ENCODE assay signal across 18 cellular contexts in the genomic region with DNA sequence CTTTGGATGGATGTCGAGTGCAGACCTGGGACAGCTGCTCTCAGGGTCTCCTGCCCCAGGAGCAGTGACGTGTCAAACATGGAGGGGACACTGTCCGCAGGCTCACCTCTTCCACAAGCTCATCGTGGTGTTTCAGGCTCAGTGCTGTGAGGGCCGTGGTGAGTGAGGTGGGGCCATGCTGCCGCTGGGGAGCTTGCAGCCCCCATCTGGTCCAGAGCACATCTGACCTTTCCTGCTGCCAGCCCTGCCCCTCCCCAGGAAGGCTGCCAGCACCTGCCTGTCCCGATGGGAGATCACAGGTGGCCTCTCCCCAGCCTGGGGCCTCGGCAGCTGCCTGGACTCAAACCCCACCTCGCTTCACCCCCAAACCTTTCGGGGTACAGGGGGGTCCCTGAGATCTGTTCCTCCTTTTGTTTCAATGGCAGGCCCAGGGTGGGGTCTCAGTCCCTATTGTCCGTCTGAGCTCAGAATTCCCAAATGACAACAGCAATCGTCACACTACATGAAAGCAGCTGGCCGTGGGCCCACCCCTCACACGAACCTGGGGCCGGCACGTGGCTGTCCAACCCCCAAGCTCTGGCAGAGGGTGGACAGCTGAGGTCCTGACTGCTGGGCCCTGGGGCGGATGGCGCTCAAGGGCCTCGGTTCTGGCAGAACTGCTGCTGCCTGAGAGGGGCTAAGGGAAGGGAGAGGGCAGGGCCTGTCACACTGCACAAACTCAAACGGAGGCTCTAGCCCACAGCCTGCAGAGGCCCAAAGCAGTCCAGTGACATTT.
"Had no signal": no experiment of that assay in that cellular context is flagged by ENCODE, and none has a peak within 500 bp of the region (broad histone marks: within the 10 kb centered on the region; RNA-seq: fewer than 3 reads in every experiment).

No MANE protein-coding gene starts in this region.

- H3K36me3 ChIP-seq: uterus had no signal

- H3K27ac Mint-ChIP-seq: activated CD4-positive, alpha-beta T cell treated with anti-CD3 and anti-CD28 coated beads, Interleukin-2, amount 10 ng/mL, durations not matched to agents 24 days and 14 days; activated CD8-positive, alpha-beta T cell treated with anti-CD3 and anti-CD28 coated beads for 36 hours; activated naive CD4-positive, alpha-beta T cell treated with anti-CD3 and anti-CD28 coated beads for 36 hours; activated T-helper 17 cell treated with anti-CD3 and anti-CD28 coated beads, Interleukin-2, amount 50 U/mL, for 72 hours; stimulated activated naive CD8-positive, alpha-beta T cell treated with anti-CD3 and anti-CD28 coated beads, Interleukin-15, Interleukin-2, amounts not matched to agents 100 ng/mL and 50 ng/mL, for 24 hours had no signal

- H3K27ac ChIP-seq: left lung, transverse colon, uterus had no signal

- H3K27me3 Mint-ChIP-seq: activated CD4-positive, alpha-beta T cell treated with anti-CD3 and anti-CD28 coated beads, Interleukin-2, amount 10 ng/mL, durations not matched to agents 24 days and 14 days; activated CD8-positive, alpha-beta T cell treated with anti-CD3 and anti-CD28 coated beads for 36 hours; activated T-helper 17 cell treated with anti-CD3 and anti-CD28 coated beads, Interleukin-2, amount 50 U/mL, for 72 hours; brain; stimulated activated naive CD8-positive, alpha-beta T cell treated with anti-CD3 and anti-CD28 coated beads, Interleukin-15, Interleukin-2, amounts not matched to agents 100 ng/mL and 50 ng/mL, for 24 hours had no signal

- H3K27me3 ChIP-seq: left lung, transverse colon, uterus had no signal

- H3K9me3 ChIP-seq: left lung, transverse colon, uterus had no signal

- H3K4me3 ChIP-seq: coronary artery, left lung, transverse colon, uterus had no signal

- H3K4me1 ChIP-seq: left lung, transverse colon, uterus had no signal

- ATAC-seq: activated CD8-positive, alpha-beta T cell treated with anti-CD3 and anti-CD28 coated beads for 36 hours; activated T-helper 17 cell treated with anti-CD3 and anti-CD28 coated beads, Interleukin-2, amount 50 U/mL, for 72 hours; left lung had no signal

- H3K4me1 Mint-ChIP-seq: activated CD4-positive, alpha-beta T cell treated with anti-CD3 and anti-CD28 coated beads, Interleukin-2, amount 10 ng/mL, durations not matched to agents 24 days and 14 days; activated T-helper 17 cell treated with anti-CD3 and anti-CD28 coated beads, Interleukin-2, amount 50 U/mL, for 72 hours; brain had no signal

- DNase-seq: activated CD4-positive, alpha-beta T cell treated with anti-CD3 and anti-CD28 coated beads, Interleukin-2, amount 10 ng/mL, durations not matched to agents 24 days and 14 days; activated CD4-positive, CD25-positive, alpha-beta regulatory T cell; activated CD8-positive, alpha-beta T cell treated with anti-CD3 and anti-CD28 coated beads for 36 hours; activated naive CD4-positive, alpha-beta T cell treated with anti-CD3 and anti-CD28 coated beads for 36 hours; activated T-cell treated with anti-CD3 and anti-CD28 coated beads, Interleukin-2, amount 50 U/mL, for 1 hour; anterior cingulate cortex; head of caudate nucleus; kidney; stimulated activated CD4-positive, alpha-beta T cell treated with anti-CD3 and anti-CD28 coated beads, Interleukin-2, amount 100 ng/mL, for 24 hours; T-helper 1 cell; T1000; transverse colon; uterus had no signal

- H3K9me3 Mint-ChIP-seq: activated CD4-positive, alpha-beta T cell treated with anti-CD3 and anti-CD28 coated beads, Interleukin-2, amount 10 ng/mL, durations not matched to agents 24 days and 14 days; activated CD8-positive, alpha-beta T cell treated with anti-CD3 and anti-CD28 coated beads for 36 hours; activated naive CD4-positive, alpha-beta T cell treated with anti-CD3 and anti-CD28 coated beads for 36 hours; activated T-helper 17 cell treated with anti-CD3 and anti-CD28 coated beads, Interleukin-2, amount 50 U/mL, for 72 hours; brain; stimulated activated naive CD8-positive, alpha-beta T cell treated with anti-CD3 and anti-CD28 coated beads, Interleukin-15, Interleukin-2, amounts not matched to agents 100 ng/mL and 50 ng/mL, for 24 hours had no signal

- H3K4me3 Mint-ChIP-seq: activated CD4-positive, alpha-beta T cell treated with anti-CD3 and anti-CD28 coated beads, Interleukin-2, amount 10 ng/mL, durations not matched to agents 24 days and 14 days; activated CD8-positive, alpha-beta T cell treated with anti-CD3 and anti-CD28 coated beads for 36 hours; activated naive CD4-positive, alpha-beta T cell treated with anti-CD3 and anti-CD28 coated beads for 36 hours; activated T-helper 17 cell treated with anti-CD3 and anti-CD28 coated beads, Interleukin-2, amount 50 U/mL, for 72 hours; brain; stimulated activated naive CD8-positive, alpha-beta T cell treated with anti-CD3 and anti-CD28 coated beads, Interleukin-15, Interleukin-2, amounts not matched to agents 100 ng/mL and 50 ng/mL, for 24 hours had no signal
